1 cellular context compared by ENCODE assay signal in the genomic region with DNA sequence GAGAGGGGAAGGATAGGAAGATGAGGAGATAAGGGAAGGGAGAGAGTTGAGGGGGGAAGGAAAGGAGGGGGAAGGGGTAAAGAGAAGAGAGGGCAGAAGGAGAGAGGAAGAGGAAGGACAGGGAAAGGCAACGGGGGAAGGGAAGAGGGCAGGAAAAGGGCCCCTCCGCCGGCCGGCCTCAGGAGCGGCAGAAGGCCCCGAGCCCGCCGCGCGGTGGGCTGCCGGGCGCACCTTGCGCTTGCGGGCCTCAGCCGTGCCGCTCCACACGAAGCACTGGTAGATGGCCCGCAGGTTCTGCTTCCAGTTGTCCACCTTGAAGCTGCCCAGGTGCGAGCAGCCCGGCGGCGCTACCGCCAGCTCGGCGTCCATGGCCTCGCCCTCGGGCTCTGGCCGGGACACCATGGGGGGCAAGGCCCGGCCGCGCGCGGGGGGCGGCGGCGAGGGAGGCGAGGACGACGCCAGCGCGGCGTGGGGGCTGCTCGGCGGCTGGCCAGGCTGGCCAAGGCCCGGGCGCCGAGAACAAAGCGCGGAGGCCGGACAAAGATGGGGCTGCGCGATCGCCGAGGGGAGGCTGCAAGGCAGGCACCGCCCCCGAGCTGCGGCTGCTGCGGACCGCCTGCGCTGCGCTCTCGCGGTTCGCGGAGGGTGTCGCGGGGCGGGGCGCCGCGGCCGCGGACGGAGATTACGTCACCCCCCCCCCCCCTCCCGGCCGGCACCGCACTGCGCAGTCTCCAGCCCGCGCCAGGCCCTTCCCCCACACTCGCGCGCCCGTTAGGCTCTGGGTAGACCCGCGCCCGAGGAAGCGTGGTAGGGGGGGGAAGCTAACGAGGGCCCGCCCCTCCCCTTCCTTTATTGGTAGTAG.
TF ChIP-seq lines count a peak whose summit lies in the region.

A gene (minus strand): TSS at position 578 of the 862 bp plus-strand sequence. CDS start 176 bp downstream, at position 402.

TF ChIP-seq in HEK293, 187 proteins besides CTCF, POLR2A, EP300 and RAD21 (continued from another document and continues in another):
- TF ChIP-seq ZBTB8A (tag by site-specific recombination; IDR thresholded peaks at IDR 0.05) (peak; percentile 89), ZNF571 (tag by site-specific recombination; IDR thresholded peaks at IDR 0.05) (no peak), ZNF23 (tag by site-specific recombination; IDR thresholded peaks at IDR 0.05; ENCODE audit: borderline replicate concordance) (no peak), ZNF221 (tag by site-specific recombination; IDR thresholded peaks at IDR 0.05; ENCODE audit: borderline replicate concordance) (no peak), HOXC10 (CRISPR knock-in tag; IDR thresholded peaks at IDR 0.05) (no peak), ZNF223 (tag by site-specific recombination; IDR thresholded peaks at IDR 0.05) (peak; percentile 47; the same call in 1 of the 2 replicates), ZNF670 (tag by site-specific recombination; IDR thresholded peaks at IDR 0.05; ENCODE audit: low read depth) (no peak), ZFP3 (tag by site-specific recombination; IDR thresholded peaks at IDR 0.05; ENCODE audit: low read depth) (no peak), HOXA7 (CRISPR knock-in tag; IDR thresholded peaks at IDR 0.05; ENCODE audit: borderline replicate concordance) (0 out of 2 replicates have a peak, but pooled peaks have one; percentile 40), MEIS1 (CRISPR knock-in tag; IDR thresholded peaks at IDR 0.05; ENCODE audit: borderline replicate concordance) (0 out of 2 replicates have a peak, but pooled peaks have one; percentile 11), ZNF146 (tag by site-specific recombination; IDR thresholded peaks at IDR 0.05) (peak; percentile 43; the same call in 1 of the 2 replicates), ZNF549 (tag by site-specific recombination; IDR thresholded peaks at IDR 0.05) (peak; percentile 29; the same call in 1 of the 2 replicates), ZNF654 (tag by site-specific recombination; IDR thresholded peaks at IDR 0.05; ENCODE audit: low read depth) (no peak), ZNF2 (tag by site-specific recombination; IDR thresholded peaks at IDR 0.05) (no peak), ZNF514 (tag by site-specific recombination; IDR thresholded peaks at IDR 0.05) (no peak), ZNF433 (tag by site-specific recombination; IDR thresholded peaks at IDR 0.05; ENCODE audit: low read depth) (no peak), ZNF394 (tag by site-specific recombination; IDR thresholded peaks at IDR 0.05; ENCODE audit: borderline replicate concordance) (no peak), KLF7 (tag by site-specific recombination; IDR thresholded peaks at IDR 0.05; ENCODE audit: borderline replicate concordance) (no peak), ZNF214 (tag by site-specific recombination; IDR thresholded peaks at IDR 0.05; ENCODE audit: borderline replicate concordance) (no peak), ZNF48 (tag by site-specific recombination; IDR thresholded peaks at IDR 0.05) (no peak), ZNF274 (IDR thresholded peaks at IDR 0.05; ENCODE audit: low read length) (no peak), ZNF274 (tag by site-specific recombination; IDR thresholded peaks at IDR 0.05; ENCODE audit: borderline replicate concordance) (no peak), KLF1 (tag by site-specific recombination; IDR thresholded peaks at IDR 0.05) (peak; percentile 32; the same call in 1 of the 2 replicates), ZNF423 (tag by site-specific recombination; IDR thresholded peaks at IDR 0.05) (no peak; the same call in 1 of the 2 replicates), IKZF3 (tag by site-specific recombination; IDR thresholded peaks at IDR 0.05) (peak; percentile 87), OSR2 (tag by site-specific recombination; IDR thresholded peaks at IDR 0.05) (no peak), ZNF426 (tag by site-specific recombination; IDR thresholded peaks at IDR 0.05) (no peak), ZNF530 (tag by site-specific recombination; IDR thresholded peaks at IDR 0.05; ENCODE audit: low read depth) (no peak), ZBTB48 (tag by site-specific recombination; IDR thresholded peaks at IDR 0.05) (no peak), OVOL3 (tag by site-specific recombination; IDR thresholded peaks at IDR 0.05) (no peak), ZNF777 (tag by site-specific recombination; IDR thresholded peaks at IDR 0.05; ENCODE audit: borderline replicate concordance) (no peak), ZNF776 (tag by site-specific recombination; IDR thresholded peaks at IDR 0.05; ENCODE audit: borderline replicate concordance) (0 out of 2 replicates have a peak, but pooled peaks have one; percentile 44), ZNF555 (tag by site-specific recombination; conservative IDR thresholded peaks at IDR 0.05) (no peak), ZNF529 (tag by site-specific recombination; IDR thresholded peaks at IDR 0.05; ENCODE audit: insufficient replicate concordance) (no peak), ZNF169 (tag by site-specific recombination; IDR thresholded peaks at IDR 0.05) (0 out of 2 replicates have a peak, but pooled peaks have one; percentile 25), ZNF610 (tag by site-specific recombination; IDR thresholded peaks at IDR 0.05; ENCODE audit: borderline replicate concordance) (peak; percentile 83), BCL11B (tag by site-specific recombination; IDR thresholded peaks at IDR 0.05; ENCODE audit: low read depth) (peak; percentile 71; the same call in 1 of the 2 replicates), ZNF747 (tag by site-specific recombination; IDR thresholded peaks at IDR 0.05) (no peak), ZNF341 (tag by site-specific recombination; IDR thresholded peaks at IDR 0.05; ENCODE audit: low read depth) (peak; percentile 42; the same call in 1 of the 2 replicates), YY1 (tag by site-specific recombination; IDR thresholded peaks at IDR 0.05) (peak; percentile 68), ZFP69B (tag by site-specific recombination; IDR thresholded peaks at IDR 0.05) (peak; percentile 68; the same call in 1 of the 2 replicates), ZNF626 (tag by site-specific recombination; IDR thresholded peaks at IDR 0.05) (peak; percentile 77; the same call in 1 of the 2 replicates), BCL11A (tag by site-specific recombination; IDR thresholded peaks at IDR 0.05; ENCODE audit: low read depth) (peak; percentile 62; the same call in 1 of the 2 replicates), GLIS1 (tag by site-specific recombination; IDR thresholded peaks at IDR 0.05) (peak; percentile 50; the same call in 1 of the 2 replicates), ZNF792 (tag by site-specific recombination; IDR thresholded peaks at IDR 0.05) (no peak)
- TF ChIP-seq, protein P1, sequence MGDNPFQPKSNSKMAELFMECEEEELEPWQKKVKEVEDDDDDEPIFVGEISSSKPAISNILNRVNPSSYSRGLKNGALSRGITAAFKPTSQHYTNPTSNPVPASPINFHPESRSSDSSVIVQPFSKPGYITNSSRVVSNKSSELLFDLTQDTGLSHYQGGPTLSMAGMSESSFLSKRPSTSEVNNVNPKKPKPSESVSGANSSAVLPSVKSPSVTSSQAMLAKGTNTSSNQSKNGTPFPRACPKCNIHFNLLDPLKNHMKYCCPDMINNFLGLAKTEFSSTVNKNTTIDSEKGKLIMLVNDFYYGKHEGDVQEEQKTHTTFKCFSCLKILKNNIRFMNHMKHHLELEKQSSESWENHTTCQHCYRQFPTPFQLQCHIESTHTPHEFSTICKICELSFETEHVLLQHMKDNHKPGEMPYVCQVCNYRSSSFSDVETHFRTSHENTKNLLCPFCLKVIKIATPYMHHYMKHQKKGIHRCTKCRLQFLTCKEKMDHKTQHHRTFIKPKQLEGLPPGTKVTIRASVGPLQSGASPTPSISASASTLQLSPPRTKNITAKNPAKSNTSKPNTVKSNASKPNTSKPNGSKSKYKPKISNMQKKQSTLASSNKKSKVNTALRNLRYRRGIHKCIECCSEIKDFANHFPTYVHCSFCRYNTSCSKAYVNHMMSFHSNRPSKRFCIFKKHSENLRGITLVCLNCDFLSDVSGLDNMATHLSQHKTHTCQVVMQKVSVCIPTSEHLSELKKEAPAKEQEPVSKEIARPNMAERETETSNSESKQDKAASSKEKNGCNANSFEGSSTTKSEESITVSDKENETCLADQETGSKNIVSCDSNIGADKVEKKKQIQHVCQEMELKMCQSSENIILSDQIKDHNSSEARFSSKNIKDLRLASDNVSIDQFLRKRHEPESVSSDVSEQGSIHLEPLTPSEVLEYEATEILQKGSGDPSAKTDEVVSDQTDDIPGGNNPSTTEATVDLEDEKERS (tag by site-specific recombination; IDR thresholded peaks at IDR 0.05) = no peak
- TF ChIP-seq, protein P2, sequence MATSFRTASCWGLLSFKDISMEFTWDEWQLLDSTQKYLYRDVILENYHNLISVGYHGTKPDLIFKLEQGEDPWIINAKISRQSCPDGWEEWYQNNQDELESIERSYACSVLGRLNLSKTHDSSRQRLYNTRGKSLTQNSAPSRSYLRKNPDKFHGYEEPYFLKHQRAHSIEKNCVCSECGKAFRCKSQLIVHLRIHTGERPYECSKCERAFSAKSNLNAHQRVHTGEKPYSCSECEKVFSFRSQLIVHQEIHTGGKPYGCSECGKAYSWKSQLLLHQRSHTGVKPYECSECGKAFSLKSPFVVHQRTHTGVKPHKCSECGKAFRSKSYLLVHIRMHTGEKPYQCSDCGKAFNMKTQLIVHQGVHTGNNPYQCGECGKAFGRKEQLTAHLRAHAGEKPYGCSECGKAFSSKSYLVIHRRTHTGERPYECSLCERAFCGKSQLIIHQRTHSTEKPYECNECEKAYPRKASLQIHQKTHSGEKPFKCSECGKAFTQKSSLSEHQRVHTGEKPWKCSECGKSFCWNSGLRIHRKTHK (tag by site-specific recombination; IDR thresholded peaks at IDR 0.05) = no peak
- TF ChIP-seq, protein P3, sequence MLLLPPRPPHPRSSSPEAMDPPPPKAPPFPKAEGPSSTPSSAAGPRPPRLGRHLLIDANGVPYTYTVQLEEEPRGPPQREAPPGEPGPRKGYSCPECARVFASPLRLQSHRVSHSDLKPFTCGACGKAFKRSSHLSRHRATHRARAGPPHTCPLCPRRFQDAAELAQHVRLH (tag by site-specific recombination; IDR thresholded peaks at IDR 0.05) = peak; percentile 78; the same call in 1 of the 2 replicates
- TF ChIP-seq, protein P4, sequence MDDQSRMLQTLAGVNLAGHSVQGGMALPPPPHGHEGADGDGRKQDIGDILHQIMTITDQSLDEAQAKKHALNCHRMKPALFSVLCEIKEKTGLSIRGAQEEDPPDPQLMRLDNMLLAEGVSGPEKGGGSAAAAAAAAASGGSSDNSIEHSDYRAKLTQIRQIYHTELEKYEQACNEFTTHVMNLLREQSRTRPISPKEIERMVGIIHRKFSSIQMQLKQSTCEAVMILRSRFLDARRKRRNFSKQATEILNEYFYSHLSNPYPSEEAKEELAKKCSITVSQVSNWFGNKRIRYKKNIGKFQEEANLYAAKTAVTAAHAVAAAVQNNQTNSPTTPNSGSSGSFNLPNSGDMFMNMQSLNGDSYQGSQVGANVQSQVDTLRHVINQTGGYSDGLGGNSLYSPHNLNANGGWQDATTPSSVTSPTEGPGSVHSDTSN (CRISPR knock-in tag; IDR thresholded peaks at IDR 0.05) = peak; percentile 86; the same call in 1 of the 2 replicates
- TF ChIP-seq, protein P5, sequence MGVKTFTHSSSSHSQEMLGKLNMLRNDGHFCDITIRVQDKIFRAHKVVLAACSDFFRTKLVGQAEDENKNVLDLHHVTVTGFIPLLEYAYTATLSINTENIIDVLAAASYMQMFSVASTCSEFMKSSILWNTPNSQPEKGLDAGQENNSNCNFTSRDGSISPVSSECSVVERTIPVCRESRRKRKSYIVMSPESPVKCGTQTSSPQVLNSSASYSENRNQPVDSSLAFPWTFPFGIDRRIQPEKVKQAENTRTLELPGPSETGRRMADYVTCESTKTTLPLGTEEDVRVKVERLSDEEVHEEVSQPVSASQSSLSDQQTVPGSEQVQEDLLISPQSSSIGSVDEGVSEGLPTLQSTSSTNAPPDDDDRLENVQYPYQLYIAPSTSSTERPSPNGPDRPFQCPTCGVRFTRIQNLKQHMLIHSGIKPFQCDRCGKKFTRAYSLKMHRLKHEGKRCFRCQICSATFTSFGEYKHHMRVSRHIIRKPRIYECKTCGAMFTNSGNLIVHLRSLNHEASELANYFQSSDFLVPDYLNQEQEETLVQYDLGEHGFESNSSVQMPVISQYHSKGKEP (tag by site-specific recombination; IDR thresholded peaks at IDR 0.05) = peak; percentile 81; the same call in 1 of the 2 replicates
- TF ChIP-seq, protein P6, sequence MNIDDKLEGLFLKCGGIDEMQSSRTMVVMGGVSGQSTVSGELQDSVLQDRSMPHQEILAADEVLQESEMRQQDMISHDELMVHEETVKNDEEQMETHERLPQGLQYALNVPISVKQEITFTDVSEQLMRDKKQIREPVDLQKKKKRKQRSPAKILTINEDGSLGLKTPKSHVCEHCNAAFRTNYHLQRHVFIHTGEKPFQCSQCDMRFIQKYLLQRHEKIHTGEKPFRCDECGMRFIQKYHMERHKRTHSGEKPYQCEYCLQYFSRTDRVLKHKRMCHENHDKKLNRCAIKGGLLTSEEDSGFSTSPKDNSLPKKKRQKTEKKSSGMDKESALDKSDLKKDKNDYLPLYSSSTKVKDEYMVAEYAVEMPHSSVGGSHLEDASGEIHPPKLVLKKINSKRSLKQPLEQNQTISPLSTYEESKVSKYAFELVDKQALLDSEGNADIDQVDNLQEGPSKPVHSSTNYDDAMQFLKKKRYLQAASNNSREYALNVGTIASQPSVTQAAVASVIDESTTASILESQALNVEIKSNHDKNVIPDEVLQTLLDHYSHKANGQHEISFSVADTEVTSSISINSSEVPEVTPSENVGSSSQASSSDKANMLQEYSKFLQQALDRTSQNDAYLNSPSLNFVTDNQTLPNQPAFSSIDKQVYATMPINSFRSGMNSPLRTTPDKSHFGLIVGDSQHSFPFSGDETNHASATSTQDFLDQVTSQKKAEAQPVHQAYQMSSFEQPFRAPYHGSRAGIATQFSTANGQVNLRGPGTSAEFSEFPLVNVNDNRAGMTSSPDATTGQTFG (tag by site-specific recombination; IDR thresholded peaks at IDR 0.05; ENCODE audit: borderline replicate concordance) = no peak
- TF ChIP-seq, protein P7, sequence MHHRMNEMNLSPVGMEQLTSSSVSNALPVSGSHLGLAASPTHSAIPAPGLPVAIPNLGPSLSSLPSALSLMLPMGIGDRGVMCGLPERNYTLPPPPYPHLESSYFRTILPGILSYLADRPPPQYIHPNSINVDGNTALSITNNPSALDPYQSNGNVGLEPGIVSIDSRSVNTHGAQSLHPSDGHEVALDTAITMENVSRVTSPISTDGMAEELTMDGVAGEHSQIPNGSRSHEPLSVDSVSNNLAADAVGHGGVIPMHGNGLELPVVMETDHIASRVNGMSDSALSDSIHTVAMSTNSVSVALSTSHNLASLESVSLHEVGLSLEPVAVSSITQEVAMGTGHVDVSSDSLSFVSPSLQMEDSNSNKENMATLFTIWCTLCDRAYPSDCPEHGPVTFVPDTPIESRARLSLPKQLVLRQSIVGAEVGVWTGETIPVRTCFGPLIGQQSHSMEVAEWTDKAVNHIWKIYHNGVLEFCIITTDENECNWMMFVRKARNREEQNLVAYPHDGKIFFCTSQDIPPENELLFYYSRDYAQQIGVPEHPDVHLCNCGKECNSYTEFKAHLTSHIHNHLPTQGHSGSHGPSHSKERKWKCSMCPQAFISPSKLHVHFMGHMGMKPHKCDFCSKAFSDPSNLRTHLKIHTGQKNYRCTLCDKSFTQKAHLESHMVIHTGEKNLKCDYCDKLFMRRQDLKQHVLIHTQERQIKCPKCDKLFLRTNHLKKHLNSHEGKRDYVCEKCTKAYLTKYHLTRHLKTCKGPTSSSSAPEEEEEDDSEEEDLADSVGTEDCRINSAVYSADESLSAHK (tag by site-specific recombination; IDR thresholded peaks at IDR 0.05) = peak; percentile 48
